In the genomic region with DNA sequence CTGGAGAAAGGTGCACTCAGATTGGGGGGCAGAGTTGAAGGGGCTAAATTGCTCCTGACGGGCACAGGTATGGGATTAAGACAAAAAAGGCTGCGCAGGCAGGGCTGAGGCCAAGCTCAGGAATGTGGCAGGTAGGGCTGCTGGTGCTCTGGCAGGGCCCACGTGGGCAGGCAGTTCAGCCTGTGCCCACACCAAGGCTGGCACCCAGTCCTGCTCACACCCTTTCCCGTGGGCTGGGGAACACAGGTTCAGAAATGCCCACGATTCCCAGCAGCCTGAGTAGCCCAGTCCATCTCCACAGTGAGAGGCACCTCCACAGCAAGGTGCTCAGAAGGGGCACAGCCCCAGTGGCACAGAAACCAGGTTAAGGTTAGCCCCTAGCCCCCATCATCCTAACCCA, we compare ENCODE assay signal across 1 cellular context.
TF ChIP-seq lines count a peak whose summit lies in the region.

No MANE protein-coding gene starts in this region.

TF ChIP-seq in A549, 52 proteins besides CTCF, POLR2A, EP300 and RAD21:
- TF ChIP-seq FOSL2 (IDR thresholded peaks at IDR 0.05) (no peak), FOSL2 (CRISPR knock-in tag; IDR thresholded peaks at IDR 0.05) (no peak), USF2 (IDR thresholded peaks at IDR 0.05) (0 out of 2 replicates have a peak, but pooled peaks have one; percentile 5)
